Comparison of ENCODE assay signal across 1 cellular context in genomic region chr1:1748686-1749321, GRCh38.
A peak's percentile ranks its signal among the peaks of the same experiment; 100 is the strongest.
TF ChIP-seq lines count a peak whose summit lies in the region.

No MANE protein-coding gene starts in this region.

TF ChIP-seq in HepG2, 621 proteins besides CTCF, POLR2A, EP300 and RAD21 (continued from another document and continues in another):
- no peak for TF ChIP-seq PAWR (CRISPR knock-in tag; IDR thresholded peaks at IDR 0.05; ENCODE audit: borderline replicate concordance)
- TF ChIP-seq KAT7 (CRISPR knock-in tag; IDR thresholded peaks at IDR 0.05; ENCODE audit: borderline replicate concordance): 0 out of 2 replicates have a peak, but pooled peaks have one; percentile 33
- no peak for TF ChIP-seq THAP8 (CRISPR knock-in tag; IDR thresholded peaks at IDR 0.05; ENCODE audit: borderline replicate concordance)
- TF ChIP-seq MATR3 (CRISPR knock-in tag; IDR thresholded peaks at IDR 0.05): no peak
- TF ChIP-seq ZNF468 (CRISPR knock-in tag; IDR thresholded peaks at IDR 0.05): no peak
- no peak for TF ChIP-seq ZNF629 (CRISPR knock-in tag; conservative IDR thresholded peaks at IDR 0.05)
- TF ChIP-seq HOXD1 (CRISPR knock-in tag; IDR thresholded peaks at IDR 0.05): no peak
- TF ChIP-seq SSRP1 (CRISPR knock-in tag; IDR thresholded peaks at IDR 0.05): no peak
- TF ChIP-seq ZKSCAN8 (CRISPR knock-in tag; IDR thresholded peaks at IDR 0.05; ENCODE audit: borderline replicate concordance): no peak
- TF ChIP-seq HOXA3 (CRISPR knock-in tag; IDR thresholded peaks at IDR 0.05): 0 out of 2 replicates have a peak, but pooled peaks have one; percentile 29
- no peak for TF ChIP-seq ATF4 (CRISPR knock-in tag; IDR thresholded peaks at IDR 0.05)
- no peak for TF ChIP-seq ERF (CRISPR knock-in tag; IDR thresholded peaks at IDR 0.05)
- TF ChIP-seq BCL6 (CRISPR knock-in tag; IDR thresholded peaks at IDR 0.05): no peak
- TF ChIP-seq HMGXB4 (CRISPR knock-in tag; IDR thresholded peaks at IDR 0.05; ENCODE audit: borderline replicate concordance in 1 of 2, low read depth in 1 of 2): 0 out of 4 replicates have a peak, but pooled peaks of 1 of the 2 experiments have one; percentile 38
- TF ChIP-seq AHR (CRISPR knock-in tag; IDR thresholded peaks at IDR 0.05): 0 out of 2 replicates have a peak, but pooled peaks have one; percentile 51
- TF ChIP-seq GTF3A (CRISPR knock-in tag; conservative IDR thresholded peaks at IDR 0.05): no peak
- no peak for TF ChIP-seq E2F2 (CRISPR knock-in tag; IDR thresholded peaks at IDR 0.05; ENCODE audit: borderline replicate concordance)
- no peak for TF ChIP-seq ZNF850 (CRISPR knock-in tag; conservative IDR thresholded peaks at IDR 0.05)
- no peak for TF ChIP-seq RORA (CRISPR knock-in tag; IDR thresholded peaks at IDR 0.05)
- TF ChIP-seq DRAP1 (CRISPR knock-in tag; IDR thresholded peaks at IDR 0.05): 0 out of 2 replicates have a peak, but pooled peaks have one; percentile 28
- no peak for TF ChIP-seq CHCHD3 (CRISPR knock-in tag; IDR thresholded peaks at IDR 0.05)
- TF ChIP-seq BRF2 (CRISPR knock-in tag; IDR thresholded peaks at IDR 0.05): no peak
- TF ChIP-seq MXD4 (CRISPR knock-in tag; IDR thresholded peaks at IDR 0.05): no peak
- no peak for TF ChIP-seq GFI1 (CRISPR knock-in tag; IDR thresholded peaks at IDR 0.05; ENCODE audit: borderline replicate concordance)
- no peak for TF ChIP-seq ARNTL (CRISPR knock-in tag; IDR thresholded peaks at IDR 0.05)
- TF ChIP-seq ZNF768 (CRISPR knock-in tag; IDR thresholded peaks at IDR 0.05): peak; percentile 34; the same call in 1 of the 2 replicates
- TF ChIP-seq ZBTB25 (CRISPR knock-in tag; IDR thresholded peaks at IDR 0.05): no peak
- no peak for TF ChIP-seq ZBTB7A (CRISPR knock-in tag; IDR thresholded peaks at IDR 0.05)
- TF ChIP-seq ZFYVE20 (CRISPR knock-in tag; IDR thresholded peaks at IDR 0.05; ENCODE audit: borderline replicate concordance, low read depth): no peak
- no peak for TF ChIP-seq ZNF280D (CRISPR knock-in tag; IDR thresholded peaks at IDR 0.05)
- TF ChIP-seq FOXJ3 (CRISPR knock-in tag; IDR thresholded peaks at IDR 0.05; ENCODE audit: borderline replicate concordance): no peak
- no peak for TF ChIP-seq ZNF747 (CRISPR knock-in tag; IDR thresholded peaks at IDR 0.05; ENCODE audit: borderline replicate concordance)
- no peak for TF ChIP-seq ATF5 (CRISPR knock-in tag; IDR thresholded peaks at IDR 0.05; ENCODE audit: low read depth)
- no peak for TF ChIP-seq RFX5 (IDR thresholded peaks at IDR 0.05; ENCODE audit: low read depth, low read length)
- TF ChIP-seq ZNF816 (CRISPR knock-in tag; IDR thresholded peaks at IDR 0.05; ENCODE audit: borderline replicate concordance): no peak
- no peak for TF ChIP-seq RFXANK (CRISPR knock-in tag; IDR thresholded peaks at IDR 0.05)
- TF ChIP-seq EZH2 (conservative IDR thresholded peaks at IDR 0.05; ENCODE audit: low read depth, low read length): no peak
- no peak for TF ChIP-seq ZNF232 (CRISPR knock-in tag; IDR thresholded peaks at IDR 0.05; ENCODE audit: borderline replicate concordance)
- peak; percentile 53; the same call in 1 of the 2 replicates for TF ChIP-seq TBX2 (CRISPR knock-in tag; IDR thresholded peaks at IDR 0.05; ENCODE audit: borderline replicate concordance)
- no peak for TF ChIP-seq CBX1 (IDR thresholded peaks at IDR 0.05; ENCODE audit: low read depth)
- no peak for TF ChIP-seq RFXAP (CRISPR knock-in tag; IDR thresholded peaks at IDR 0.05; ENCODE audit: borderline replicate concordance)
- TF ChIP-seq ZNF597 (CRISPR knock-in tag; IDR thresholded peaks at IDR 0.05): no peak
- TF ChIP-seq SRF (IDR thresholded peaks at IDR 0.05; ENCODE audit: low read depth, low read length): no peak
- TF ChIP-seq ZNF224 (CRISPR knock-in tag; IDR thresholded peaks at IDR 0.05): no peak
- TF ChIP-seq CERS6 (CRISPR knock-in tag; IDR thresholded peaks at IDR 0.05): no peak
- no peak for TF ChIP-seq ZNF331 (CRISPR knock-in tag; IDR thresholded peaks at IDR 0.05)
- TF ChIP-seq ZNF33B (CRISPR knock-in tag; IDR thresholded peaks at IDR 0.05): no peak
- no peak for TF ChIP-seq TOE1 (CRISPR knock-in tag; IDR thresholded peaks at IDR 0.05)
- TF ChIP-seq LBX2 (CRISPR knock-in tag; IDR thresholded peaks at IDR 0.05; ENCODE audit: borderline replicate concordance): no peak
- no peak for TF ChIP-seq SMC3 (IDR thresholded peaks at IDR 0.05; ENCODE audit: low read length)
- TF ChIP-seq ZBTB49 (CRISPR knock-in tag; IDR thresholded peaks at IDR 0.05; ENCODE audit: borderline replicate concordance): no peak
- no peak for TF ChIP-seq ZNF563 (CRISPR knock-in tag; IDR thresholded peaks at IDR 0.05)
- no peak for TF ChIP-seq SRSF1 (optimal IDR thresholded peaks at IDR 0.05; ENCODE audit: low read depth, low read length)
- no peak for TF ChIP-seq DR1 (CRISPR knock-in tag; IDR thresholded peaks at IDR 0.05)
- no peak; the same call in 1 of the 2 replicates for TF ChIP-seq ZNF350 (CRISPR knock-in tag; IDR thresholded peaks at IDR 0.05; ENCODE audit: borderline replicate concordance, low read depth)
- TF ChIP-seq HDAC6 (IDR thresholded peaks at IDR 0.05; ENCODE audit: low read depth, low read length): no peak
- no peak for TF ChIP-seq ZNF75D (CRISPR knock-in tag; IDR thresholded peaks at IDR 0.05; ENCODE audit: borderline replicate concordance)
